Comparison of ENCODE assay signal across 19 cellular contexts in the genomic region with DNA sequence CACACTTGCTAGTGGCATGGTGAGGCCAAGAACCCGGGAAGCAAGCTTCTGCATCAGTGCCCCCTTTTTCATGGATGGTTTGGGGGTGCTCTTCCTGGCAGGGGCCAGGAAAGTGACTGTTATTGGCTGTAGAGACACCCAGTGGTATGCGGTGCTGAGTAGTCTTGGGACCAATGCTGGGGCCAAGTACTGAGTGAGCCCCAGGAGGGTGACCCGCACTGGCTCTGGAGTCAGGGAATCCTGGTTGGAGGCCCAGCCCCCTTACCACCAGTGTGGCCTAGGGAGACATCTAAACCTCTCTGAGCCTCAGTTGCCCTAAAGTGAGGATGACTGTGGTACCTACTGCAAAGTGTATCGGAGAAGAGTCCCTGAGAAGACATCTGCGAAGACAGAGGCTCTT. TPM values are rescaled to one million over a fixed set of nuclear protein-coding genes. Genes with fewer than 3 reads are reported as not detected.
A peak's percentile ranks its signal among the peaks of the same experiment; 100 is the strongest.
DNase-seq lines count a peak whose midpoint lies in the region; ATAC-seq and TF ChIP-seq lines count a peak whose summit lies in the region.
"Had no signal": no experiment of that assay in that cellular context is flagged by ENCODE, and none has a peak within 500 bp of the region (broad histone marks: within the 10 kb centered on the region; RNA-seq: fewer than 3 reads in every experiment).

No MANE protein-coding gene starts in this region.

- peak; percentile 15; the same call in 2 of the 3 replicates for ATAC-seq in GM23338
- ATAC-seq in lower lobe of right lung: peak in 1 of 2 donors; percentile 5
- no peak for ATAC-seq in GM19397 (IDR thresholded peaks at IDR 0.05; ENCODE audit: unreplicated experiment)
- ATAC-seq: activated naive CD4-positive, alpha-beta T cell treated with anti-CD3 and anti-CD28 coated beads, Interleukin-2, amount 50 U/mL, for 72 hours; activated T-helper 17 cell treated with anti-CD3 and anti-CD28 coated beads, Interleukin-2, amount 50 U/mL, for 72 hours had no signal

- H3K4me2 ChIP-seq in GM23338: no peak overlapping the region

- H3K4me3 Mint-ChIP-seq in GM23338 (no peak overlapping the region), chondrocyte (ENCODE audit: unreplicated experiment) (no peak overlapping the region)
- H3K4me3 Mint-ChIP-seq: activated T-helper 17 cell treated with anti-CD3 and anti-CD28 coated beads, Interleukin-2, amount 50 U/mL, for 72 hours; CD4-positive, CD25-positive, alpha-beta regulatory T cell had no signal

- H3F3A ChIP-seq in GM23338 (replicated peaks; ENCODE audit: low read depth): no peaks in the 10 kb centered on the region

- TF ChIP-seq EP300 in stomach (IDR thresholded peaks at IDR 0.05): no peak

- no peak for TF ChIP-seq POLR2A in stomach (IDR thresholded peaks at IDR 0.05)

- no peak overlapping the region for H2AFZ ChIP-seq in GM23338

- H3K27me3 ChIP-seq in GM23338 (ENCODE audit: insufficient read depth) (no peaks in the 10 kb centered on the region), lower lobe of right lung (ENCODE audit: low read depth) (no peaks in the 10 kb centered on the region), stomach (no peaks in the 10 kb centered on the region), WERI-Rb-1 (ENCODE audit: insufficient read depth, low read depth, severe bottlenecking) (no peaks in the 10 kb centered on the region)
- H3K27me3 ChIP-seq: pancreas, right lobe of liver had no signal

- no peaks in the 10 kb centered on the region for H3K9me2 ChIP-seq in GM23338 (ENCODE audit: insufficient read depth)

- H3K9me3 Mint-ChIP-seq in GM23338 (no peaks in the 10 kb centered on the region), chondrocyte (ENCODE audit: low read depth) (no peaks in the 10 kb centered on the region)
- H3K9me3 Mint-ChIP-seq: activated naive CD4-positive, alpha-beta T cell treated with anti-CD3 and anti-CD28 coated beads, Interleukin-2, amount 50 U/mL, for 72 hours; activated T-helper 17 cell treated with anti-CD3 and anti-CD28 coated beads, Interleukin-2, amount 50 U/mL, for 72 hours; CD4-positive, CD25-positive, alpha-beta regulatory T cell had no signal

- DNase-seq in GM23338 (ENCODE audit: low spot score) (no peak), chondrocyte (ENCODE audit: low spot score) (peak; percentile 85), lower lobe of right lung (no peak), stomach (no peak), WERI-Rb-1 (no peak), DMS153 (lab: John Stamatoyannopoulos, UW) (no peak), GF-D8 (lab: John Stamatoyannopoulos, UW) (no peak)
- DNase-seq: CD4-positive, CD25-positive, alpha-beta regulatory T cell; effector CD4-positive, alpha-beta T cell; HCEC 1CT; islet precursor cell; KBM-7; stimulated activated CD8-positive, alpha-beta memory T cell treated with anti-CD3 and anti-CD28 coated beads, Interleukin-4, amount 100 ng/mL, for 48 hours; T-helper 1 cell had no signal

- no peaks in the 10 kb centered on the region for H4K20me1 ChIP-seq in GM23338 (replicated peaks; ENCODE audit: insufficient read depth)

- H3K79me2 ChIP-seq in GM23338 (replicated peaks; ENCODE audit: insufficient read depth): no peaks in the 10 kb centered on the region

- WGBS in stomach, 5 donors: 83 to 90% (median 87%) methylated on average over 5 of the region's 5 CpGs

- H3K36me3 ChIP-seq in GM23338 (ENCODE audit: insufficient read depth): no peaks in the 10 kb centered on the region
- H3K36me3 ChIP-seq in lower lobe of right lung: no peaks in the 10 kb centered on the region
- H3K36me3 ChIP-seq in stomach: no peaks in the 10 kb centered on the region
- no peaks in the 10 kb centered on the region for H3K36me3 ChIP-seq in WERI-Rb-1
- H3K36me3 ChIP-seq: pancreas, right lobe of liver had no signal

- H3K4me1 ChIP-seq in GM23338 (ENCODE audit: insufficient read depth) (no peaks in the 10 kb centered on the region), lower lobe of right lung (peaks cover 47% of the 10 kb centered on the region), stomach (peaks cover 17 to 60% (median 28%) of the 10 kb centered on the region in 4 donors)

- peaks cover 12% of the 10 kb centered on the region for H3K4me1 Mint-ChIP-seq in GM23338
- peaks cover 95% of the 10 kb centered on the region for H3K4me1 Mint-ChIP-seq in chondrocyte (ENCODE audit: low read depth)
- H3K4me1 Mint-ChIP-seq: activated T-helper 17 cell treated with anti-CD3 and anti-CD28 coated beads, Interleukin-2, amount 50 U/mL, for 72 hours; CD4-positive, CD25-positive, alpha-beta regulatory T cell had no signal

- H3K4me3 ChIP-seq in GM23338 (no peak overlapping the region), lower lobe of right lung (no peak overlapping the region), stomach (no peak overlapping the region), WERI-Rb-1 (ENCODE audit: low read depth, low read length) (no peak overlapping the region)
- H3K4me3 ChIP-seq: pancreas, right lobe of liver had no signal

- H3K9me3 ChIP-seq in lower lobe of right lung (no peaks in the 10 kb centered on the region), stomach (no peaks in the 10 kb centered on the region), WERI-Rb-1 (ENCODE audit: severe bottlenecking) (no peaks in the 10 kb centered on the region)
- H3K9me3 ChIP-seq: pancreas, right lobe of liver had no signal

- no peak overlapping the region for H3K27ac Mint-ChIP-seq in GM23338
- H3K27ac Mint-ChIP-seq in chondrocyte (ENCODE audit: unreplicated experiment): peak overlapping the region; percentile 93
- H3K27ac Mint-ChIP-seq: activated T-helper 17 cell treated with anti-CD3 and anti-CD28 coated beads, Interleukin-2, amount 50 U/mL, for 72 hours; CD4-positive, CD25-positive, alpha-beta regulatory T cell had no signal

- H3K27me3 Mint-ChIP-seq in GM23338 (ENCODE audit: insufficient read depth, low read depth, poor library complexity) (peaks cover 2% of the 10 kb centered on the region), chondrocyte (ENCODE audit: low read depth) (no peaks in the 10 kb centered on the region)
- H3K27me3 Mint-ChIP-seq: activated T-helper 17 cell treated with anti-CD3 and anti-CD28 coated beads, Interleukin-2, amount 50 U/mL, for 72 hours had no signal

- H3K36me3 Mint-ChIP-seq in GM23338 (ENCODE audit: low read depth) (no peaks in the 10 kb centered on the region), chondrocyte (ENCODE audit: low read depth) (no peaks in the 10 kb centered on the region)
- H3K36me3 Mint-ChIP-seq: activated naive CD4-positive, alpha-beta T cell treated with anti-CD3 and anti-CD28 coated beads, Interleukin-2, amount 50 U/mL, for 72 hours; CD4-positive, CD25-positive, alpha-beta regulatory T cell had no signal

- TF ChIP-seq CTCF in GM23338 (conservative IDR thresholded peaks at IDR 0.05; ENCODE audit: low read depth in 2 of 2) (no peak), chondrocyte (IDR thresholded peaks at IDR 0.05) (no peak), lower lobe of right lung (IDR thresholded peaks at IDR 0.05) (no peak), stomach (IDR thresholded peaks at IDR 0.05) (no peak), WERI-Rb-1 (IDR thresholded peaks at IDR 0.05; ENCODE audit: low read depth, low read length) (no peak)

- intact Hi-C loops in lower lobe of right lung (cut with DNase I) (no loop called here), stomach (cut with DNase I; ENCODE audit: low total_unique reads) (no loop called here)

- H3K27ac ChIP-seq in GM23338 (ENCODE audit: low read depth): no peak overlapping the region
- H3K27ac ChIP-seq in lower lobe of right lung: peak overlapping the region; percentile 38
- H3K27ac ChIP-seq in stomach: peak overlapping the region in 4 of 5 donors; percentile 43 to 79 (median 56)
- H3K27ac ChIP-seq in WERI-Rb-1: no peak overlapping the region
- H3K27ac ChIP-seq: right lobe of liver had no signal

TF ChIP-seq in GM23338, 12 proteins besides CTCF, POLR2A, EP300 and RAD21 (continues in another document):
- TF ChIP-seq, protein P1, sequence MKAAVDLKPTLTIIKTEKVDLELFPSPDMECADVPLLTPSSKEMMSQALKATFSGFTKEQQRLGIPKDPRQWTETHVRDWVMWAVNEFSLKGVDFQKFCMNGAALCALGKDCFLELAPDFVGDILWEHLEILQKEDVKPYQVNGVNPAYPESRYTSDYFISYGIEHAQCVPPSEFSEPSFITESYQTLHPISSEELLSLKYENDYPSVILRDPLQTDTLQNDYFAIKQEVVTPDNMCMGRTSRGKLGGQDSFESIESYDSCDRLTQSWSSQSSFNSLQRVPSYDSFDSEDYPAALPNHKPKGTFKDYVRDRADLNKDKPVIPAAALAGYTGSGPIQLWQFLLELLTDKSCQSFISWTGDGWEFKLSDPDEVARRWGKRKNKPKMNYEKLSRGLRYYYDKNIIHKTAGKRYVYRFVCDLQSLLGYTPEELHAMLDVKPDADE (IDR thresholded peaks at IDR 0.05): no peak

RNA-seq across cellular contexts. Expression of a gene that starts 41.2 kb away (rescaled TPM):
- total RNA-seq in GM23338 (2014; rRNA removed; shearing (Covaris generic)): 1.3 and 3.0 TPM in 2 replicates
- polyA plus RNA-seq in GM23338 (2016; fragmentation: Nextera tagmentation; extraction: Ambion mirVana) (0.16 and 0.38 TPM in 2 replicates), stomach (10 to 100 TPM; 12.6 to 42.3 (median 23.2) TPM)
- total RNA-seq in chondrocyte (156 to 198 TPM (median 195 TPM) in 3 replicates), lower lobe of right lung (90.6 TPM), stomach (10 to 100 TPM in 3 of 5 donors, 1 to 10 TPM in 2; 3.7 to 52.7 (median 20.1) TPM)
- polyA plus RNA-seq: CD4-positive, CD25-positive, alpha-beta regulatory T cell had no signal

Comparison
In these comparisons a context has a peak if more than half of its experiments do, and no peak if none do; other contexts are left out.
1. H3K27ac ChIP-seq: peak in lower lobe of right lung (single experiment) and stomach (4 of 5); none in GM23338 (single experiment) and WERI-Rb-1 (single experiment).